ENCODE assay signal across 12 cellular contexts in genomic region chr2:45889620-45890019, GRCh38.
A peak's percentile ranks its signal among the peaks of the same experiment; 100 is the strongest.
DNase-seq lines count a peak whose midpoint lies in the region; ATAC-seq and TF ChIP-seq lines count a peak whose summit lies in the region.
"Had no signal": no experiment of that assay in that cellular context is flagged by ENCODE, and none has a peak within 500 bp of the region (broad histone marks: within the 10 kb centered on the region; RNA-seq: fewer than 3 reads in every experiment).

No MANE protein-coding gene starts in this region.

- intact Hi-C loops in dorsolateral prefrontal cortex (cut with DNase I) = loop anchor here in 1 of 2 donors (5.0 kb wide), 1 partner anchor 38 kb away; no protein-coding TSS in a partner anchor

- no peaks in the 10 kb centered on the region for H3K27me3 Mint-ChIP-seq in T-helper 17 cell
- H3K27me3 Mint-ChIP-seq: CD8-positive, alpha-beta memory T cell had no signal

- H3K27ac Mint-ChIP-seq in T-helper 17 cell = no peak overlapping the region

- DNase-seq in AG08395 (ENCODE audit: low spot score) = peak; percentile 23
- DNase-seq in dorsolateral prefrontal cortex = no peak
- DNase-seq in brain microvascular endothelial cell = no peak
- DNase-seq in COR-L47 (lab: John Stamatoyannopoulos, UW) = no peak
- no peak for DNase-seq in T-helper 17 cell
- DNase-seq: activated T-cell treated with anti-CD3 and anti-CD28 coated beads, Interleukin-2, amount 50 U/mL, for 4 hours; dermis blood vessel endothelial cell had no signal

- H3K4me3 ChIP-seq in dorsolateral prefrontal cortex (no peak overlapping the region), brain microvascular endothelial cell (ENCODE audit: low read depth, low read length) (no peak overlapping the region)

- ATAC-seq in GM18502 (IDR thresholded peaks at IDR 0.05; ENCODE audit: poor library complexity, unreplicated experiment) (peak; percentile 50), HG02981 (IDR thresholded peaks at IDR 0.05; ENCODE audit: unreplicated experiment) (peak; percentile 34), GM18505 (IDR thresholded peaks at IDR 0.05; ENCODE audit: unreplicated experiment) (no peak), T-helper 17 cell (no peak)

- no peak overlapping the region for H3K4me3 Mint-ChIP-seq in T-helper 17 cell
- H3K4me3 Mint-ChIP-seq: activated T-cell treated with anti-CD3 and anti-CD28 coated beads, Interleukin-2, amount 50 U/mL, for 4 hours; CD8-positive, alpha-beta memory T cell; type B pancreatic cell had no signal

- TF ChIP-seq CTCF in dorsolateral prefrontal cortex (IDR thresholded peaks at IDR 0.05 in 54 of 56, conservative IDR thresholded peaks at IDR 0.05 in 2 of 56; ENCODE audit: low read depth in 1 of 56, partially characterized antibody in 56 of 56) (no peak), brain microvascular endothelial cell (IDR thresholded peaks at IDR 0.05; ENCODE audit: low read depth, low read length, missing control alignments) (no peak)

- no peaks in the 10 kb centered on the region for H3K9me3 ChIP-seq in T-helper 17 cell (ENCODE audit: control insufficient read depth, low read length, poor library complexity, severe bottlenecking)

- no peaks in the 10 kb centered on the region for H3K36me3 ChIP-seq in brain microvascular endothelial cell (replicated peaks)

- H3K27me3 ChIP-seq in dorsolateral prefrontal cortex (no peaks in the 10 kb centered on the region), brain microvascular endothelial cell (replicated peaks) (no peaks in the 10 kb centered on the region)

- no peaks in the 10 kb centered on the region for H3K36me3 Mint-ChIP-seq in T-helper 17 cell (ENCODE audit: low read depth)
- H3K36me3 Mint-ChIP-seq: type B pancreatic cell had no signal

- in situ Hi-C loops in brain microvascular endothelial cell (cut with HindIII; ENCODE audit: low pct_ligation_motif_present, low sequenced_read_pairs) = no loop called here

- H3K4me1 Mint-ChIP-seq in T-helper 17 cell = peaks cover 21% of the 10 kb centered on the region

- TF ChIP-seq POLR2A in GM18505 (IDR thresholded peaks at IDR 0.05; ENCODE audit: borderline replicate concordance, extremely low read depth, insufficient read depth, insufficient read length) = no peak

- peak overlapping the region in 30 of 59 donors; percentile 3 to 78 (median 49) for H3K27ac ChIP-seq in dorsolateral prefrontal cortex
- H3K27ac ChIP-seq in brain microvascular endothelial cell = no peak overlapping the region

Comparison
In these comparisons a context has a peak if more than half of its experiments do, and no peak if none do; other contexts are left out.
1. ATAC-seq: peak in GM18502 (single experiment) and HG02981 (single experiment); none in GM18505 (single experiment) and T-helper 17 cell (single experiment).